In genomic region chr7:93799750-93800357, GRCh38 we compare ENCODE assay signal across 8 cellular contexts.
A peak's percentile ranks its signal among the peaks of the same experiment; 100 is the strongest.
DNase-seq lines count a peak whose midpoint lies in the region; ATAC-seq and TF ChIP-seq lines count a peak whose summit lies in the region.

No MANE protein-coding gene starts in this region.

- DNase-seq in AG09309 (ENCODE audit: low read depth) (no peak), H7 (peak; percentile 7), SW480 (ENCODE audit: low spot score) (peak; percentile 35), iPS DF 4.7 (ENCODE audit: extremely low read depth, low spot score) (peak; percentile 19), T-cell (no peak), OCI-M2 (lab: John Stamatoyannopoulos, UW; ENCODE audit: unreplicated experiment) (no peak), mesenteric fat pad (ENCODE audit: low spot score) (no peak)

- TF ChIP-seq CTCF in AG09309 (IDR thresholded peaks at IDR 0.05; ENCODE audit: control insufficient read depth, insufficient read depth, low read depth, low read length, missing control alignments): peak; percentile 40

- H3K27me3 ChIP-seq in H7 (ENCODE audit: control insufficient read depth, insufficient read depth, low read length): no peaks in the 10 kb centered on the region

- CTCF ChIA-PET in T-cell (lab: Charles Lee): no interaction called here

- POLR2A ChIA-PET in T-cell (lab: Charles Lee): no interaction called here

- no peak overlapping the region for H3K27ac Mint-ChIP-seq in T-cell

- no peak overlapping the region for H3K4me3 ChIP-seq in AG09309 (ENCODE audit: control insufficient read depth, low read depth, low read length)
- no peak overlapping the region for H3K4me3 ChIP-seq in H7 (ENCODE audit: insufficient read depth, low read depth, low read length)

- ATAC-seq in T-cell (replicated peaks in 1 of 4) (no peak), GM18870 (IDR thresholded peaks at IDR 0.05; ENCODE audit: unreplicated experiment) (no peak)

- peaks cover 0 to 12% (median 0%) of the 10 kb centered on the region in 3 donors for H3K9me3 Mint-ChIP-seq in T-cell

- no peaks in the 10 kb centered on the region for H3K4me1 Mint-ChIP-seq in T-cell

- no peak overlapping the region for H3K4me3 Mint-ChIP-seq in T-cell

- H3K36me3 Mint-ChIP-seq in T-cell: no peaks in the 10 kb centered on the region

- H3K36me3 ChIP-seq in H7 (replicated peaks; ENCODE audit: control insufficient read depth, insufficient read depth, low read length): no peaks in the 10 kb centered on the region

- H3K27me3 Mint-ChIP-seq in T-cell: no peaks in the 10 kb centered on the region

Comparison
In these comparisons a context has a peak if more than half of its experiments do, and no peak if none do; other contexts are left out.
1. DNase-seq: peak in H7 (single experiment), SW480 (single experiment) and iPS DF 4.7 (single experiment); none in AG09309 (single experiment), T-cell (0 of 34), OCI-M2 (single experiment) and mesenteric fat pad (single experiment).